ENCODE assay signal across 8 cellular contexts in genomic region chr4:18021720-18022571, GRCh38. TPM values are rescaled to one million over a fixed set of nuclear protein-coding genes. Genes with fewer than 3 reads are reported as not detected.
A peak's percentile ranks its signal among the peaks of the same experiment; 100 is the strongest.
DNase-seq lines count a peak whose midpoint lies in the region; ATAC-seq, FAIRE-seq and TF ChIP-seq lines count a peak whose summit lies in the region.

LCORL (minus strand) TSS chr4:18021755; CDS start chr4:18021751, 4 bp downstream.

- intact Hi-C loops in left ventricle myocardium inferior (cut with micrococcal nuclease) = no loop called here

- no peak for TF ChIP-seq POLR2A in GM12891 (IDR thresholded peaks at IDR 0.05; ENCODE audit: low read depth, low read length)

- peak within 1 kb of the TSS; percentile 97 for H3K27ac Mint-ChIP-seq in progenitor cell of endocrine pancreas

- TF ChIP-seq CTCF in left ventricle myocardium inferior (IDR thresholded peaks at IDR 0.05; ENCODE audit: borderline replicate concordance) (peak; percentile 35), progenitor cell of endocrine pancreas (IDR thresholded peaks at IDR 0.05; ENCODE audit: unreplicated experiment) (peak; percentile 24)

- peak within 1 kb of the TSS; percentile 100 for H3K4me3 Mint-ChIP-seq in progenitor cell of endocrine pancreas (ENCODE audit: low read depth)

- peaks cover 37% of the 10 kb centered on the region for H3K4me1 ChIP-seq in left ventricle myocardium inferior

- peak; percentile 74 for ATAC-seq in HG02852 (IDR thresholded peaks at IDR 0.05; ENCODE audit: unreplicated experiment)

- no peaks in the 10 kb centered on the region for H3K9me3 ChIP-seq in left ventricle myocardium inferior (replicated peaks)

- H3K4me3 ChIP-seq in left ventricle myocardium inferior = peak within 1 kb of the TSS; percentile 92

- no peaks in the 10 kb centered on the region for H3K9me3 Mint-ChIP-seq in progenitor cell of endocrine pancreas (ENCODE audit: low read depth)

- H3K27ac ChIP-seq in left ventricle myocardium inferior (replicated peaks) = peak within 1 kb of the TSS; percentile 97

- peaks cover 23% of the 10 kb centered on the region for H3K27me3 Mint-ChIP-seq in progenitor cell of endocrine pancreas

- no peaks in the 10 kb centered on the region for H3K36me3 Mint-ChIP-seq in progenitor cell of endocrine pancreas (ENCODE audit: insufficient read depth)

- peaks cover 12% of the 10 kb centered on the region for H3K4me1 Mint-ChIP-seq in progenitor cell of endocrine pancreas (ENCODE audit: low read depth)

- no peaks in the 10 kb centered on the region for H3K36me3 ChIP-seq in left ventricle myocardium inferior

- no peaks in the 10 kb centered on the region for H3K27me3 ChIP-seq in left ventricle myocardium inferior (ENCODE audit: low read depth)

- FAIRE-seq in GM12891 (lab: Jason Lieb, UNC) = peak; percentile 96

- DNase-seq in GM12891 (ENCODE audit: insufficient read length, low spot score) (peak; percentile 73), NCI-H146 (lab: John Stamatoyannopoulos, UW) (peak; percentile 97), T-helper 1 cell (peak; percentile 69 to 92 (median 77)), amygdala (lab: John Stamatoyannopoulos, UW) (peak; percentile 71 to 100 (median 93)), left ventricle myocardium inferior (peak; percentile 92), progenitor cell of endocrine pancreas (ENCODE audit: low spot score, unreplicated experiment) (peak; percentile 89), ureter (ENCODE audit: low spot score) (peak; percentile 93)

TF ChIP-seq in GM12891, 5 proteins besides CTCF, POLR2A, EP300 and RAD21:
- 0 out of 2 replicates have a peak, but pooled peaks have one; percentile 3 for TF ChIP-seq SPI1 (IDR thresholded peaks at IDR 0.05; ENCODE audit: low read depth, low read length)
- no peak for TF ChIP-seq TAF1 (IDR thresholded peaks at IDR 0.05; ENCODE audit: low read depth, low read length)
- peak; percentile 29; the same call in 1 of the 2 replicates for TF ChIP-seq POLR2AphosphoS5 (IDR thresholded peaks at IDR 0.05; ENCODE audit: low read depth, low read length)
- peak; percentile 91 for TF ChIP-seq POU2F2 (IDR thresholded peaks at IDR 0.05; ENCODE audit: low read depth, low read length)
- TF ChIP-seq PAX5 (IDR thresholded peaks at IDR 0.05; ENCODE audit: insufficient read depth, low read length, severe bottlenecking) = no peak

RNA-seq across cellular contexts. Expression of gene LCORL, which starts in this region (rescaled TPM):
- 1.6 TPM for polyA plus RNA-seq in GM12891 (2012; ENCODE audit: low read depth, missing spikeins)
- 5.3 TPM for total RNA-seq in left ventricle myocardium inferior
- total RNA-seq in progenitor cell of endocrine pancreas = 22.3 and 26.1 TPM in 2 replicates
- 10.5 TPM for total RNA-seq in ureter

Comparison
In these comparisons a context has a peak if more than half of its experiments do, and no peak if none do; other contexts are left out.
1. Peak in every context shown above with its lines: DNase-seq, ATAC-seq, H3K4me3 ChIP-seq and H3K27ac ChIP-seq.